ENCODE assay signal across 16 cellular contexts in genomic region chr13:21657538-21657937, GRCh38. TPM values are rescaled to one million over a fixed set of nuclear protein-coding genes. Genes with fewer than 3 reads are reported as not detected.
DNase-seq lines count a peak whose midpoint lies in the region; ATAC-seq and TF ChIP-seq lines count a peak whose summit lies in the region.
"Had no signal": no experiment of that assay in that cellular context is flagged by ENCODE, and none has a peak within 500 bp of the region (broad histone marks: within the 10 kb centered on the region; RNA-seq: fewer than 3 reads in every experiment).

No MANE protein-coding gene starts in this region.

- H3K4me3 ChIP-seq in choroid plexus epithelial cell (ENCODE audit: low read depth, low read length), result no peak overlapping the region
- H3K4me3 ChIP-seq: ascending aorta, lung, tibial nerve had no signal

- CTCF ChIA-PET in CD4-positive, alpha-beta T cell (lab: Charles Lee), result no interaction called here

- TF ChIP-seq CTCF in choroid plexus epithelial cell (conservative IDR thresholded peaks at IDR 0.05; ENCODE audit: low read depth, low read length) (no peak), nephron progenitor cell (IDR thresholded peaks at IDR 0.05) (no peak)
- no peak for TF ChIP-seq CTCF in CD4-positive, alpha-beta T cell (IDR thresholded peaks at IDR 0.05)

- H3K27me3 Mint-ChIP-seq in nephron progenitor cell (ENCODE audit: low read depth, poor library complexity), result peaks cover 9% of the 10 kb centered on the region
- peaks cover 54% of the 10 kb centered on the region for H3K27me3 Mint-ChIP-seq in CD4-positive, alpha-beta T cell

- peaks cover 10% of the 10 kb centered on the region for H3K9me3 ChIP-seq in CD4-positive, alpha-beta T cell (ENCODE audit: control insufficient read depth, low read length)
- H3K9me3 ChIP-seq: ascending aorta had no signal

- POLR2A ChIA-PET in CD4-positive, alpha-beta T cell (lab: Charles Lee), result no interaction called here

- H3K9me3 Mint-ChIP-seq in nephron progenitor cell, result peaks cover 67% of the 10 kb centered on the region
- H3K9me3 Mint-ChIP-seq in CD4-positive, alpha-beta T cell, result no peaks in the 10 kb centered on the region

- H3K27me3 ChIP-seq in CD4-positive, alpha-beta T cell (ENCODE audit: control insufficient read depth, insufficient read depth, low read length), result peaks cover 8% of the 10 kb centered on the region
- H3K27me3 ChIP-seq: ascending aorta, tibial nerve had no signal

- peak; percentile 73 for DNase-seq in EL
- peak; percentile 18 for DNase-seq in MV-4-11 (lab: John Stamatoyannopoulos, UW)
- peak; percentile 53 for DNase-seq in choroid plexus epithelial cell (ENCODE audit: low read depth)
- DNase-seq in nephron progenitor cell, result no peak
- DNase-seq in pons (ENCODE audit: low spot score), result no peak
- no peak for DNase-seq in CD4-positive, alpha-beta T cell
- DNase-seq: activated CD4-positive, alpha-beta T cell treated with anti-CD3 and anti-CD28 coated beads for 4 hours; Calu3; effector CD4-positive, alpha-beta T cell; MM.1S; T-cell had no signal

- peaks cover 80% of the 10 kb centered on the region for H3K36me3 Mint-ChIP-seq in nephron progenitor cell (ENCODE audit: low read depth)
- no peaks in the 10 kb centered on the region for H3K36me3 Mint-ChIP-seq in CD4-positive, alpha-beta T cell (ENCODE audit: low read depth)
- H3K36me3 Mint-ChIP-seq: T-cell had no signal

- ATAC-seq in HG02763 (IDR thresholded peaks at IDR 0.05; ENCODE audit: unreplicated experiment), result no peak
- no peak for ATAC-seq in CD4-positive, alpha-beta T cell (ENCODE audit: poor library complexity)
- no peak for ATAC-seq in GM18520 (IDR thresholded peaks at IDR 0.05; ENCODE audit: unreplicated experiment)
- ATAC-seq: T-cell had no signal

- intact Hi-C loops in CD4-positive, alpha-beta T cell (cut with DNase I, micrococcal nuclease), result no loop called here

- no peaks in the 10 kb centered on the region for H3K4me1 Mint-ChIP-seq in nephron progenitor cell
- no peaks in the 10 kb centered on the region for H3K4me1 Mint-ChIP-seq in CD4-positive, alpha-beta T cell (ENCODE audit: low read depth)
- H3K4me1 Mint-ChIP-seq: T-cell had no signal

- peak overlapping the region; percentile 27 for H3K27ac Mint-ChIP-seq in nephron progenitor cell
- H3K27ac Mint-ChIP-seq in CD4-positive, alpha-beta T cell, result no peak overlapping the region
- H3K27ac Mint-ChIP-seq: T-cell had no signal

- no peak overlapping the region for H3K27ac ChIP-seq in CD4-positive, alpha-beta T cell (ENCODE audit: low read depth, low read length)
- H3K27ac ChIP-seq: ascending aorta, tibial nerve had no signal

- H3K4me3 Mint-ChIP-seq in nephron progenitor cell, result no peak overlapping the region
- H3K4me3 Mint-ChIP-seq in CD4-positive, alpha-beta T cell, result no peak overlapping the region
- H3K4me3 Mint-ChIP-seq: T-cell had no signal

RNA-seq across cellular contexts. Expression of gene FGF9, which starts 13.3 kb away (rescaled TPM):
- total RNA-seq in CD4-positive, alpha-beta T cell, result 1 to 10 TPM; 2.2 to 3.4 TPM
- total RNA-seq: ascending aorta, Calu3 had no signal

RNA-seq across cellular contexts. Expression of gene MICU2, which starts 53.6 kb away (rescaled TPM):
- 10 to 100 TPM; 25.4 to 28.4 TPM for total RNA-seq in CD4-positive, alpha-beta T cell

Comparison
In these comparisons a context has a peak if more than half of its experiments do, and no peak if none do; other contexts are left out.
1. DNase-seq: peak in EL (single experiment), MV-4-11 (single experiment) and choroid plexus epithelial cell (single experiment); none in nephron progenitor cell (single experiment), pons (single experiment) and CD4-positive, alpha-beta T cell (0 of 10).